10 cellular contexts compared by ENCODE assay signal in the genomic region with DNA sequence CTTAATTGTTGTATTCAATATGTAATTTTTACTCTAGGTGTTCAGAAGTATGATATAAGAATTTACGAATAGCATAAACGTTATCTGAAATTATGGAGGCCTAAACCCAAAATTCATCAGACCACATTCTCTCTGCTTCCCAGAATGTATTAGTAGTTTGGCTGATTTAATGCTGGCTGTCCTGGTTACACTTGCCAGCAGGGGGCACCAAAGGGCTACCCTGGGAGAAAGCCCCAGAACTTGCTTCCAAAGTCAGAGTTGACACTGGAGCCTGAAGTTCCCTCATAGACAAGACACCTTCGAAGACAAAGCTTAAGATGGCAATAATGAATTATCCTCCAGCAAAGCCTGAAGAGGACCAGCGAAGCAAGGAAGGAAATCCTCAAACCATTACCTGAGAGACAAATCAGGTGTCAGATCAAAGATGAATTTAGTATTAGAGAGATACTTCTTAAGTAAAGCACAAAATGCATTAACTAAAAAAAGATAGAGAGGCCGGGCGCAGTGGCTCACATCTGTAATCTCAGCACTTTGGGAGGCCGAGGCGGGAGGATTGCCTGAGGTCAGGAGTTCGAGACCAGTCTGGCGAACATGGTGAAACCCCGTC. TPM values are rescaled to one million over a fixed set of nuclear protein-coding genes. Genes with fewer than 3 reads are reported as not detected.
A peak's percentile ranks its signal among the peaks of the same experiment; 100 is the strongest.
DNase-seq lines count a peak whose midpoint lies in the region; ATAC-seq, FAIRE-seq and TF ChIP-seq lines count a peak whose summit lies in the region.
"Had no signal": no experiment of that assay in that cellular context is flagged by ENCODE, and none has a peak within 500 bp of the region (broad histone marks: within the 10 kb centered on the region; RNA-seq: fewer than 3 reads in every experiment).

No MANE protein-coding gene starts in this region.

- no peaks in the 10 kb centered on the region for H3K27me3 ChIP-seq in SJCRH30

- no peak overlapping the region for H3K27ac ChIP-seq in SJCRH30

- TF ChIP-seq CTCF in D721Med (IDR thresholded peaks at IDR 0.05; ENCODE audit: insufficient read depth, missing control alignments) = peak; percentile 61

- DNase-seq in D721Med (ENCODE audit: insufficient read length, low spot score) (no peak), SJCRH30 (peak; percentile 32 to 69), islet precursor cell (peak; percentile 75), Ammon's horn (ENCODE audit: low spot score) (no peak)
- peak; percentile 57 for DNase-seq in activated naive CD4-positive, alpha-beta T cell treated with anti-CD3 and anti-CD28 coated beads, Interleukin-2, amount 50 U/mL, for 16 hours
- DNase-seq in stimulated activated CD4-positive, alpha-beta T cell treated with anti-CD3 and anti-CD28 coated beads, TNF-alpha, amount 100 ng/mL, for 24 hours (ENCODE audit: low read depth in 3 of 3) = peak; percentile 6 to 47 (median 16)

- no peak for FAIRE-seq in D721Med (lab: Jason Lieb, UNC)

- H3K4me3 ChIP-seq in SJCRH30 = no peak overlapping the region

- H3K9me3 ChIP-seq in SJCRH30 (replicated peaks) = no peaks in the 10 kb centered on the region

- peak; percentile 60 for ATAC-seq in GM21786 (IDR thresholded peaks at IDR 0.05; ENCODE audit: unreplicated experiment)
- ATAC-seq in HG03439 (IDR thresholded peaks at IDR 0.05; ENCODE audit: unreplicated experiment) = no peak

- H3K4me1 ChIP-seq in SJCRH30 = no peaks in the 10 kb centered on the region

- H3K36me3 ChIP-seq in SJCRH30 = no peaks in the 10 kb centered on the region

RNA-seq across cellular contexts. Expression of a gene that starts 11.3 kb away (rescaled TPM):
- not detected in 2 replicates for total RNA-seq in SJCRH30 (2014; rRNA removed; shearing (Covaris generic))
- total RNA-seq: T-helper 1 cell treated with Interleukin-12 subunit alpha and Interleukin-12 subunit beta and Interleukin-4 antibody, amounts not matched to agents 30 ng/mL and 1 ng/mL, for 36 hours had no signal

RNA-seq across cellular contexts. Expression of a gene that starts 58.0 kb away (rescaled TPM):
- not detected in 2 replicates for total RNA-seq in SJCRH30 (2014; rRNA removed; shearing (Covaris generic))
- total RNA-seq: subcutaneous adipose tissue; T-helper 1 cell treated with Interleukin-12 subunit alpha and Interleukin-12 subunit beta and Interleukin-4 antibody, amounts not matched to agents 30 ng/mL and 1 ng/mL, for 36 hours had no signal

Comparison
In these comparisons a context has a peak if more than half of its experiments do, and no peak if none do; other contexts are left out.
1. DNase-seq: peak in SJCRH30 (2 of 2), activated naive CD4-positive, alpha-beta T cell treated with anti-CD3 and anti-CD28 coated beads, Interleukin-2, amount 50 U/mL, for 16 hours (single experiment), islet precursor cell (single experiment) and stimulated activated CD4-positive, alpha-beta T cell treated with anti-CD3 and anti-CD28 coated beads, TNF-alpha, amount 100 ng/mL, for 24 hours (3 of 3); none in D721Med (single experiment) and Ammon's horn (single experiment).